ENCODE assay signal across 8 cellular contexts in genomic region chr2:110674620-110675555, GRCh38. TPM values are rescaled to one million over a fixed set of nuclear protein-coding genes. Genes with fewer than 3 reads are reported as not detected.
DNase-seq lines count a peak whose midpoint lies in the region; ATAC-seq and TF ChIP-seq lines count a peak whose summit lies in the region.

No MANE protein-coding gene starts in this region.

- ATAC-seq in GM19452 (IDR thresholded peaks at IDR 0.05; ENCODE audit: unreplicated experiment) (peak; percentile 88), HG03378 (IDR thresholded peaks at IDR 0.05; ENCODE audit: unreplicated experiment) (peak; percentile 93)
- ATAC-seq in stimulated activated naive CD8-positive, alpha-beta T cell treated with anti-CD3 and anti-CD28 coated beads, Interleukin-15, Interleukin-2, amounts not matched to agents 100 U/mL and 50 U/mL, for 24 hours: peak; percentile 38

- POLR2A ChIA-PET in SK-N-SH (lab: Yijun Ruan, JAX): no interaction called here

- H3K4me2 ChIP-seq in SK-N-SH: peak overlapping the region; percentile 35

- TF ChIP-seq EP300 in SK-N-SH (IDR thresholded peaks at IDR 0.05; ENCODE audit: borderline replicate concordance in 1 of 2, low read depth in 1 of 2, low read length in 1 of 2): no peak

- no peaks in the 10 kb centered on the region for H3K9me2 ChIP-seq in SK-N-SH

- H3K9me3 ChIP-seq in SK-N-SH: no peaks in the 10 kb centered on the region

- peaks cover 19 to 24% of the 10 kb centered on the region in 2 experiments for H3K36me3 ChIP-seq in SK-N-SH (replicated peaks in 1 of 2; ENCODE audit: control insufficient read depth in 1 of 2, insufficient read depth in 2 of 2, low read length in 1 of 2)

- no peaks in the 10 kb centered on the region; the same call in 1 of the 2 replicates for H4K20me1 ChIP-seq in SK-N-SH (ENCODE audit: insufficient read depth)

- no peak for TF ChIP-seq CTCF in SK-N-SH (IDR thresholded peaks at IDR 0.05)

- TF ChIP-seq RAD21 in SK-N-SH (IDR thresholded peaks at IDR 0.05; ENCODE audit: low read length): no peak

- H3K27ac ChIP-seq in SK-N-SH (ENCODE audit: low read depth in 2 of 2, low read length in 1 of 2): peak overlapping the region; percentile 69 to 78

- H3K4me3 ChIP-seq in SK-N-SH (ENCODE audit: low read depth in 2 of 2, low read length in 1 of 2): peak overlapping the region in 1 of 2 experiments; percentile 18; a peak in 1 of 4 replicates

- DNase-seq in EL (peak; percentile 53), SK-N-SH (no peak), fibroblast of gingiva (ENCODE audit: low read depth) (peak; percentile 54), cerebellum (ENCODE audit: low spot score) (no peak), ecto neural progenitor cell (ENCODE audit: low spot score) (no peak)
- DNase-seq in stimulated activated naive CD8-positive, alpha-beta T cell treated with anti-CD3 and anti-CD28 coated beads, Interleukin-15, Interleukin-2, amounts not matched to agents 100 U/mL and 50 U/mL, for 24 hours: peak; percentile 34

- no peaks in the 10 kb centered on the region for H3K27me3 ChIP-seq in SK-N-SH (ENCODE audit: insufficient read depth)

- CTCF ChIA-PET in SK-N-SH (lab: Yijun Ruan, JAX): interaction anchor here (1.4 kb wide), 1 partner anchor 80 kb away, joined by 5 read pairs; no protein-coding TSS in a partner anchor

- H2AFZ ChIP-seq in SK-N-SH (ENCODE audit: low read depth): peak overlapping the region; percentile 78

- peaks cover 20% of the 10 kb centered on the region for H3F3A ChIP-seq in SK-N-SH (replicated peaks; ENCODE audit: insufficient read depth)

- 0 out of 2 replicates have a peak overlapping the region, but pooled peaks have one; percentile 3 for H3K9ac ChIP-seq in SK-N-SH

- 67% methylated on average over 7 of the region's 7 CpGs for WGBS in SK-N-SH (ENCODE audit: low lambda C conversion rate)

- peaks cover 59% of the 10 kb centered on the region for H3K79me2 ChIP-seq in SK-N-SH (ENCODE audit: insufficient read depth)

- peaks cover 6 to 16% of the 10 kb centered on the region in 2 experiments for H3K4me1 ChIP-seq in SK-N-SH (ENCODE audit: control insufficient read depth in 1 of 2, insufficient read depth in 2 of 2, low read depth in 1 of 2, low read length in 1 of 2)

TF ChIP-seq in SK-N-SH, 30 proteins besides CTCF, POLR2A, EP300 and RAD21:
- no peak for TF ChIP-seq MXI1 (IDR thresholded peaks at IDR 0.05; ENCODE audit: low read depth, low read length)
- TF ChIP-seq TAF1 (IDR thresholded peaks at IDR 0.05; ENCODE audit: borderline replicate concordance, low read depth, low read length): no peak
- TF ChIP-seq ZBTB33 (IDR thresholded peaks at IDR 0.05; ENCODE audit: borderline replicate concordance, low read depth): no peak
- TF ChIP-seq GABPA (IDR thresholded peaks at IDR 0.05; ENCODE audit: low read depth): no peak
- peak; percentile 15; the same call in 1 of the 2 replicates for TF ChIP-seq USF1 (IDR thresholded peaks at IDR 0.05; ENCODE audit: borderline replicate concordance, low read depth)
- TF ChIP-seq JUND (IDR thresholded peaks at IDR 0.05): peak; percentile 66
- no peak for TF ChIP-seq GATA2 (CRISPR knock-in tag; IDR thresholded peaks at IDR 0.05)
- no peak for TF ChIP-seq REST (IDR thresholded peaks at IDR 0.05; ENCODE audit: low read depth, low read length)
- peak; percentile 63 for TF ChIP-seq TCF12 (IDR thresholded peaks at IDR 0.05)
- TF ChIP-seq FOSL2 (IDR thresholded peaks at IDR 0.05; ENCODE audit: borderline replicate concordance, low read depth): peak; percentile 75
- peak; percentile 66 for TF ChIP-seq MAX (IDR thresholded peaks at IDR 0.05; ENCODE audit: low read depth)
- TF ChIP-seq MEF2A (IDR thresholded peaks at IDR 0.05; ENCODE audit: borderline replicate concordance, low read depth): 0 out of 2 replicates have a peak, but pooled peaks have one; percentile 18

RNA-seq across cellular contexts. Expression of gene BUB1, which starts 3.0 kb away (rescaled TPM):
- polyA plus RNA-seq in SK-N-SH (2012; rRNA removed): 9.0 and 10.9 TPM in 2 replicates
- 10.9 and 11.8 TPM in 2 replicates for polyA plus RNA-seq in SK-N-SH (2012; cell fraction: cytosol; rRNA removed)
- 7.4 and 14.8 TPM in 2 replicates for polyA plus RNA-seq in SK-N-SH (2012; cell fraction: nucleus; rRNA removed)
- total RNA-seq in cerebellum: 20.8 TPM

RNA-seq across cellular contexts. Expression of gene ACOXL, which starts 57.5 kb away (rescaled TPM):
- not detected in 2 replicates for polyA plus RNA-seq in SK-N-SH (2012; rRNA removed)
- polyA plus RNA-seq in SK-N-SH (2012; cell fraction: cytosol; rRNA removed): not detected in 2 replicates
- not detected in 2 replicates for polyA plus RNA-seq in SK-N-SH (2012; cell fraction: nucleus; rRNA removed)
- 0.18 TPM for total RNA-seq in cerebellum

Comparison
In these comparisons a context has a peak if more than half of its experiments do, and no peak if none do; other contexts are left out.
1. DNase-seq: peak in EL (single experiment), fibroblast of gingiva (single experiment) and stimulated activated naive CD8-positive, alpha-beta T cell treated with anti-CD3 and anti-CD28 coated beads, Interleukin-15, Interleukin-2, amounts not matched to agents 100 U/mL and 50 U/mL, for 24 hours (single experiment); none in SK-N-SH (single experiment), cerebellum (single experiment) and ecto neural progenitor cell (single experiment).
2. ATAC-seq: peak in every context shown above with its lines; median percentile 93 in HG03378; 88 in GM19452; 38 in stimulated activated naive CD8-positive, alpha-beta T cell treated with anti-CD3 and anti-CD28 coated beads, Interleukin-15, Interleukin-2, amounts not matched to agents 100 U/mL and 50 U/mL, for 24 hours.